ENCODE assay signal across 1 cellular context in the genomic region with DNA sequence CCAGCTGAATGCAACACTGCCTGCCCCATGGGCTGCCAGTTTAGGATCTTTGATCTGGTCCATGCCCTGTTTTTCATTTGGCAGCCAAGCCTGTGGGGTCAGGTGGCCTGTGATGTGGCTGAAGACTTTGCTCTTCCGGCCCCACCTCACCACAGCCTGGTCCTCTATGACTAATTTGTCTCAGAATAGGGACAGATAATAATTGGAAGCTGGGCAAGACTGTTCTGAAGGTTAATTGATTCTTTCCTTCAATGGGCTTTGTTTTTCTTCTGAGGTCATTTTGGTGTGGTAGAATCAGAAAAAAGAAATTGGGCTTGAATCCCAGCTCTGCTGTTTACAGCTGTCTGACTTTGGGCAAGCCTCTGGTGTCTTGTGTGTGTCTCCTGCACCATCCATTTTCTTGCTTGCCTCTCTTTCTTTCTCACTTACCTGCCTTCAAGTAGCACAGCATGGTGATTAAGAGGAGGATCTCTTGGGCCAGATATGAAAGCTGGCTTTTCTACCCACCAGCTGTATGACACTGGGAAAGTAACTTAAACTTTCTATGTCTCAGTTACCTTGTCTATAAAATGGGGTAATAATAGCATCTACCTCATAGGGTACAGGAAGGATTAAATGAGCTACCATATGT.
TF ChIP-seq lines count a peak whose summit lies in the region.

No MANE protein-coding gene starts in this region.

TF ChIP-seq in HepG2, 621 proteins besides CTCF, POLR2A, EP300 and RAD21 (continued from another document and continues in another):
- TF ChIP-seq, protein P1, sequence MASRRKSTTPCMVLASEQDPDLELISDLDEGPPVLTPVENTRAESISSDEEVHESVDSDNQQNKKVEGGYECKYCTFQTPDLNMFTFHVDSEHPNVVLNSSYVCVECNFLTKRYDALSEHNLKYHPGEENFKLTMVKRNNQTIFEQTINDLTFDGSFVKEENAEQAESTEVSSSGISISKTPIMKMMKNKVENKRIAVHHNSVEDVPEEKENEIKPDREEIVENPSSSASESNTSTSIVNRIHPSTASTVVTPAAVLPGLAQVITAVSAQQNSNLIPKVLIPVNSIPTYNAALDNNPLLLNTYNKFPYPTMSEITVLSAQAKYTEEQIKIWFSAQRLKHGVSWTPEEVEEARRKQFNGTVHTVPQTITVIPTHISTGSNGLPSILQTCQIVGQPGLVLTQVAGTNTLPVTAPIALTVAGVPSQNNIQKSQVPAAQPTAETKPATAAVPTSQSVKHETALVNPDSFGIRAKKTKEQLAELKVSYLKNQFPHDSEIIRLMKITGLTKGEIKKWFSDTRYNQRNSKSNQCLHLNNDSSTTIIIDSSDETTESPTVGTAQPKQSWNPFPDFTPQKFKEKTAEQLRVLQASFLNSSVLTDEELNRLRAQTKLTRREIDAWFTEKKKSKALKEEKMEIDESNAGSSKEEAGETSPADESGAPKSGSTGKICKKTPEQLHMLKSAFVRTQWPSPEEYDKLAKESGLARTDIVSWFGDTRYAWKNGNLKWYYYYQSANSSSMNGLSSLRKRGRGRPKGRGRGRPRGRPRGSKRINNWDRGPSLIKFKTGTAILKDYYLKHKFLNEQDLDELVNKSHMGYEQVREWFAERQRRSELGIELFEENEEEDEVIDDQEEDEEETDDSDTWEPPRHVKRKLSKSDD (CRISPR knock-in tag; IDR thresholded peaks at IDR 0.05; ENCODE audit: low read depth) = no peak
- TF ChIP-seq, protein P2, sequence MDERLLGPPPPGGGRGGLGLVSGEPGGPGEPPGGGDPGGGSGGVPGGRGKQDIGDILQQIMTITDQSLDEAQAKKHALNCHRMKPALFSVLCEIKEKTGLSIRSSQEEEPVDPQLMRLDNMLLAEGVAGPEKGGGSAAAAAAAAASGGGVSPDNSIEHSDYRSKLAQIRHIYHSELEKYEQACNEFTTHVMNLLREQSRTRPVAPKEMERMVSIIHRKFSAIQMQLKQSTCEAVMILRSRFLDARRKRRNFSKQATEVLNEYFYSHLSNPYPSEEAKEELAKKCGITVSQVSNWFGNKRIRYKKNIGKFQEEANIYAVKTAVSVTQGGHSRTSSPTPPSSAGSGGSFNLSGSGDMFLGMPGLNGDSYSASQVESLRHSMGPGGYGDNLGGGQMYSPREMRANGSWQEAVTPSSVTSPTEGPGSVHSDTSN (CRISPR knock-in tag; IDR thresholded peaks at IDR 0.05) = no peak
- no peak for TF ChIP-seq SMAD3 (CRISPR knock-in tag; IDR thresholded peaks at IDR 0.05)
- no peak for TF ChIP-seq MAFG (CRISPR knock-in tag; IDR thresholded peaks at IDR 0.05)
- TF ChIP-seq RXRB (CRISPR knock-in tag; IDR thresholded peaks at IDR 0.05; ENCODE audit: borderline replicate concordance) = peak; percentile 2; the same call in 1 of the 2 replicates
- no peak for TF ChIP-seq ZNF326 (CRISPR knock-in tag; IDR thresholded peaks at IDR 0.05; ENCODE audit: borderline replicate concordance)
- TF ChIP-seq CEBPB (IDR thresholded peaks at IDR 0.05; ENCODE audit: borderline replicate concordance, low read depth, low read length) = no peak
- TF ChIP-seq, protein P3, sequence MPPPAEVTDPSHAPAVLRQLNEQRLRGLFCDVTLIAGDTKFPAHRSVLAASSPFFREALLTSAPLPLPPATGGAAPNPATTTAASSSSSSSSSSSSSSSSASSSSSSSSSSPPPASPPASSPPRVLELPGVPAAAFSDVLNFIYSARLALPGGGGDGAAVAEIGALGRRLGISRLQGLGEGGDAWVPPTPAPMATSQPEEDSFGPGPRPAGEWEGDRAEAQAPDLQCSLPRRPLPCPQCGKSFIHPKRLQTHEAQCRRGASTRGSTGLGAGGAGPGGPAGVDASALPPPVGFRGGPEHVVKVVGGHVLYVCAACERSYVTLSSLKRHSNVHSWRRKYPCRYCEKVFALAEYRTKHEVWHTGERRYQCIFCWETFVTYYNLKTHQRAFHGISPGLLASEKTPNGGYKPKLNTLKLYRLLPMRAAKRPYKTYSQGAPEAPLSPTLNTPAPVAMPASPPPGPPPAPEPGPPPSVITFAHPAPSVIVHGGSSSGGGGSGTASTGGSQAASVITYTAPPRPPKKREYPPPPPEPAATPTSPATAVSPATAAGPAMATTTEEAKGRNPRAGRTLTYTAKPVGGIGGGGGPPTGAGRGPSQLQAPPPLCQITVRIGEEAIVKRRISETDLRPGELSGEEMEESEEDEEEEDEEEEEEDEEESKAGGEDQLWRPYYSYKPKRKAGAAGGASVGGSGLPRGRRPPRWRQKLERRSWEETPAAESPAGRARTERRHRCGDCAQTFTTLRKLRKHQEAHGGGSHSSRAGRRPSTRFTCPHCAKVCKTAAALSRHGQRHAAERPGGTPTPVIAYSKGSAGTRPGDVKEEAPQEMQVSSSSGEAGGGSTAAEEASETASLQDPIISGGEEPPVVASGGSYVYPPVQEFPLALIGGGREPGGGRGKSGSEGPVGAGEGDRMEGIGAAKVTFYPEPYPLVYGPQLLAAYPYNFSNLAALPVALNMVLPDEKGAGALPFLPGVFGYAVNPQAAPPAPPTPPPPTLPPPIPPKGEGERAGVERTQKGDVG (CRISPR knock-in tag; IDR thresholded peaks at IDR 0.05; ENCODE audit: borderline replicate concordance) = no peak
- TF ChIP-seq KLF16 (CRISPR knock-in tag; IDR thresholded peaks at IDR 0.05) = no peak
- no peak for TF ChIP-seq ZNF143 (CRISPR knock-in tag; IDR thresholded peaks at IDR 0.05)
- TF ChIP-seq CHD2 (IDR thresholded peaks at IDR 0.05; ENCODE audit: low read depth, low read length) = no peak
- TF ChIP-seq ZNF720 (CRISPR knock-in tag; IDR thresholded peaks at IDR 0.05) = no peak
- peak; percentile 30; the same call in 1 of the 2 replicates for TF ChIP-seq ELF3 (CRISPR knock-in tag; IDR thresholded peaks at IDR 0.05)
- TF ChIP-seq, protein P4, sequence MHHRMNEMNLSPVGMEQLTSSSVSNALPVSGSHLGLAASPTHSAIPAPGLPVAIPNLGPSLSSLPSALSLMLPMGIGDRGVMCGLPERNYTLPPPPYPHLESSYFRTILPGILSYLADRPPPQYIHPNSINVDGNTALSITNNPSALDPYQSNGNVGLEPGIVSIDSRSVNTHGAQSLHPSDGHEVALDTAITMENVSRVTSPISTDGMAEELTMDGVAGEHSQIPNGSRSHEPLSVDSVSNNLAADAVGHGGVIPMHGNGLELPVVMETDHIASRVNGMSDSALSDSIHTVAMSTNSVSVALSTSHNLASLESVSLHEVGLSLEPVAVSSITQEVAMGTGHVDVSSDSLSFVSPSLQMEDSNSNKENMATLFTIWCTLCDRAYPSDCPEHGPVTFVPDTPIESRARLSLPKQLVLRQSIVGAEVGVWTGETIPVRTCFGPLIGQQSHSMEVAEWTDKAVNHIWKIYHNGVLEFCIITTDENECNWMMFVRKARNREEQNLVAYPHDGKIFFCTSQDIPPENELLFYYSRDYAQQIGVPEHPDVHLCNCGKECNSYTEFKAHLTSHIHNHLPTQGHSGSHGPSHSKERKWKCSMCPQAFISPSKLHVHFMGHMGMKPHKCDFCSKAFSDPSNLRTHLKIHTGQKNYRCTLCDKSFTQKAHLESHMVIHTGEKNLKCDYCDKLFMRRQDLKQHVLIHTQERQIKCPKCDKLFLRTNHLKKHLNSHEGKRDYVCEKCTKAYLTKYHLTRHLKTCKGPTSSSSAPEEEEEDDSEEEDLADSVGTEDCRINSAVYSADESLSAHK (CRISPR knock-in tag; IDR thresholded peaks at IDR 0.05; ENCODE audit: borderline replicate concordance) = no peak
- TF ChIP-seq ZNF446 (CRISPR knock-in tag; IDR thresholded peaks at IDR 0.05) = no peak
- TF ChIP-seq, protein P5, sequence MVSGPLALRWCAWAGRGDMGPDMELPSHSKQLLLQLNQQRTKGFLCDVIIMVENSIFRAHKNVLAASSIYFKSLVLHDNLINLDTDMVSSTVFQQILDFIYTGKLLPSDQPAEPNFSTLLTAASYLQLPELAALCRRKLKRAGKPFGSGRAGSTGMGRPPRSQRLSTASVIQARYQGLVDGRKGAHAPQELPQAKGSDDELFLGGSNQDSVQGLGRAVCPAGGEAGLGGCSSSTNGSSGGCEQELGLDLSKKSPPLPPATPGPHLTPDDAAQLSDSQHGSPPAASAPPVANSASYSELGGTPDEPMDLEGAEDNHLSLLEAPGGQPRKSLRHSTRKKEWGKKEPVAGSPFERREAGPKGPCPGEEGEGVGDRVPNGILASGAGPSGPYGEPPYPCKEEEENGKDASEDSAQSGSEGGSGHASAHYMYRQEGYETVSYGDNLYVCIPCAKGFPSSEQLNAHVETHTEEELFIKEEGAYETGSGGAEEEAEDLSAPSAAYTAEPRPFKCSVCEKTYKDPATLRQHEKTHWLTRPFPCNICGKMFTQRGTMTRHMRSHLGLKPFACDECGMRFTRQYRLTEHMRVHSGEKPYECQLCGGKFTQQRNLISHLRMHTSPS (CRISPR knock-in tag; IDR thresholded peaks at IDR 0.05; ENCODE audit: low read depth) = peak; percentile 83
- TF ChIP-seq, protein P6, sequence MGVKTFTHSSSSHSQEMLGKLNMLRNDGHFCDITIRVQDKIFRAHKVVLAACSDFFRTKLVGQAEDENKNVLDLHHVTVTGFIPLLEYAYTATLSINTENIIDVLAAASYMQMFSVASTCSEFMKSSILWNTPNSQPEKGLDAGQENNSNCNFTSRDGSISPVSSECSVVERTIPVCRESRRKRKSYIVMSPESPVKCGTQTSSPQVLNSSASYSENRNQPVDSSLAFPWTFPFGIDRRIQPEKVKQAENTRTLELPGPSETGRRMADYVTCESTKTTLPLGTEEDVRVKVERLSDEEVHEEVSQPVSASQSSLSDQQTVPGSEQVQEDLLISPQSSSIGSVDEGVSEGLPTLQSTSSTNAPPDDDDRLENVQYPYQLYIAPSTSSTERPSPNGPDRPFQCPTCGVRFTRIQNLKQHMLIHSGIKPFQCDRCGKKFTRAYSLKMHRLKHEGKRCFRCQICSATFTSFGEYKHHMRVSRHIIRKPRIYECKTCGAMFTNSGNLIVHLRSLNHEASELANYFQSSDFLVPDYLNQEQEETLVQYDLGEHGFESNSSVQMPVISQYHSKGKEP (CRISPR knock-in tag; IDR thresholded peaks at IDR 0.05) = no peak
- no peak for TF ChIP-seq ZNF335 (CRISPR knock-in tag; IDR thresholded peaks at IDR 0.05)
- no peak for TF ChIP-seq ZFP41 (CRISPR knock-in tag; IDR thresholded peaks at IDR 0.05; ENCODE audit: borderline replicate concordance)
- no peak for TF ChIP-seq ZNF468 (CRISPR knock-in tag; IDR thresholded peaks at IDR 0.05)
- peak; percentile 64 for TF ChIP-seq NR2F6 (IDR thresholded peaks at IDR 0.05)
- TF ChIP-seq NR2F6 (CRISPR knock-in tag; IDR thresholded peaks at IDR 0.05) = peak; percentile 65
- TF ChIP-seq THYN1 (CRISPR knock-in tag; IDR thresholded peaks at IDR 0.05; ENCODE audit: borderline replicate concordance, low read depth) = no peak
- TF ChIP-seq ZNF788 (CRISPR knock-in tag; IDR thresholded peaks at IDR 0.05; ENCODE audit: borderline replicate concordance) = no peak
- TF ChIP-seq ZC3H4 (CRISPR knock-in tag; IDR thresholded peaks at IDR 0.05; ENCODE audit: borderline replicate concordance) = no peak
- TF ChIP-seq SYNCRIP (IDR thresholded peaks at IDR 0.05; ENCODE audit: insufficient read depth, low read depth, low read length) = no peak
- TF ChIP-seq ZNF432 (CRISPR knock-in tag; IDR thresholded peaks at IDR 0.05; ENCODE audit: borderline replicate concordance) = no peak
- TF ChIP-seq SNAPC2 (CRISPR knock-in tag; IDR thresholded peaks at IDR 0.05) = no peak
- peak; percentile 64; the same call in 1 of the 2 replicates for TF ChIP-seq HOXA3 (CRISPR knock-in tag; IDR thresholded peaks at IDR 0.05)
- no peak for TF ChIP-seq CHCHD3 (CRISPR knock-in tag; IDR thresholded peaks at IDR 0.05)
- TF ChIP-seq, protein P7, sequence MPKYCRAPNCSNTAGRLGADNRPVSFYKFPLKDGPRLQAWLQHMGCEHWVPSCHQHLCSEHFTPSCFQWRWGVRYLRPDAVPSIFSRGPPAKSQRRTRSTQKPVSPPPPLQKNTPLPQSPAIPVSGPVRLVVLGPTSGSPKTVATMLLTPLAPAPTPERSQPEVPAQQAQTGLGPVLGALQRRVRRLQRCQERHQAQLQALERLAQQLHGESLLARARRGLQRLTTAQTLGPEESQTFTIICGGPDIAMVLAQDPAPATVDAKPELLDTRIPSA (CRISPR knock-in tag; IDR thresholded peaks at IDR 0.05; ENCODE audit: borderline replicate concordance) = no peak
- no peak for TF ChIP-seq ZBTB38 (CRISPR knock-in tag; IDR thresholded peaks at IDR 0.05)
- TF ChIP-seq ZSCAN30 (CRISPR knock-in tag; IDR thresholded peaks at IDR 0.05) = no peak
- TF ChIP-seq NR2C2 (CRISPR knock-in tag; IDR thresholded peaks at IDR 0.05; ENCODE audit: borderline replicate concordance) = no peak
- TF ChIP-seq, protein P8, sequence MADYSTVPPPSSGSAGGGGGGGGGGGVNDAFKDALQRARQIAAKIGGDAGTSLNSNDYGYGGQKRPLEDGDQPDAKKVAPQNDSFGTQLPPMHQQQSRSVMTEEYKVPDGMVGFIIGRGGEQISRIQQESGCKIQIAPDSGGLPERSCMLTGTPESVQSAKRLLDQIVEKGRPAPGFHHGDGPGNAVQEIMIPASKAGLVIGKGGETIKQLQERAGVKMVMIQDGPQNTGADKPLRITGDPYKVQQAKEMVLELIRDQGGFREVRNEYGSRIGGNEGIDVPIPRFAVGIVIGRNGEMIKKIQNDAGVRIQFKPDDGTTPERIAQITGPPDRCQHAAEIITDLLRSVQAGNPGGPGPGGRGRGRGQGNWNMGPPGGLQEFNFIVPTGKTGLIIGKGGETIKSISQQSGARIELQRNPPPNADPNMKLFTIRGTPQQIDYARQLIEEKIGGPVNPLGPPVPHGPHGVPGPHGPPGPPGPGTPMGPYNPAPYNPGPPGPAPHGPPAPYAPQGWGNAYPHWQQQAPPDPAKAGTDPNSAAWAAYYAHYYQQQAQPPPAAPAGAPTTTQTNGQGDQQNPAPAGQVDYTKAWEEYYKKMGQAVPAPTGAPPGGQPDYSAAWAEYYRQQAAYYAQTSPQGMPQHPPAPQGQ (CRISPR knock-in tag; IDR thresholded peaks at IDR 0.05; ENCODE audit: borderline replicate concordance) = no peak
- TF ChIP-seq, protein P9, sequence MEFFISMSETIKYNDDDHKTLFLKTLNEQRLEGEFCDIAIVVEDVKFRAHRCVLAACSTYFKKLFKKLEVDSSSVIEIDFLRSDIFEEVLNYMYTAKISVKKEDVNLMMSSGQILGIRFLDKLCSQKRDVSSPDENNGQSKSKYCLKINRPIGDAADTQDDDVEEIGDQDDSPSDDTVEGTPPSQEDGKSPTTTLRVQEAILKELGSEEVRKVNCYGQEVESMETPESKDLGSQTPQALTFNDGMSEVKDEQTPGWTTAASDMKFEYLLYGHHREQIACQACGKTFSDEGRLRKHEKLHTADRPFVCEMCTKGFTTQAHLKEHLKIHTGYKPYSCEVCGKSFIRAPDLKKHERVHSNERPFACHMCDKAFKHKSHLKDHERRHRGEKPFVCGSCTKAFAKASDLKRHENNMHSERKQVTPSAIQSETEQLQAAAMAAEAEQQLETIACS (CRISPR knock-in tag; IDR thresholded peaks at IDR 0.05) = no peak
- no peak for TF ChIP-seq JDP2 (CRISPR knock-in tag; IDR thresholded peaks at IDR 0.05; ENCODE audit: borderline replicate concordance)
- TF ChIP-seq ATF7-NPFF (CRISPR knock-in tag; IDR thresholded peaks at IDR 0.05; ENCODE audit: low read depth) = no peak
- no peak for TF ChIP-seq DNMT3B (CRISPR knock-in tag; conservative IDR thresholded peaks at IDR 0.05)
- peak; percentile 10; the same call in 1 of the 2 replicates for TF ChIP-seq SIX1 (CRISPR knock-in tag; IDR thresholded peaks at IDR 0.05; ENCODE audit: borderline replicate concordance)
- TF ChIP-seq, protein P10, sequence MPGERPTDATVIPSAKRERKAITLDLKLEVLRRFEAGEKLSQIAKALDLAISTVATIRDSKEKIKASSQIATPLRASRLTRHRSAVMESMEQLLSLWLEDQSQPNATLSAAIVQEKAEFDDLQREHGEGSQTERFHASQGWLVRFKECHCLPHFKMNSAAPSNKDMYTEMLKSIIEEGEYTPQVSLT (CRISPR knock-in tag; IDR thresholded peaks at IDR 0.05; ENCODE audit: borderline replicate concordance, low read depth) = peak; percentile 30; the same call in 1 of the 2 replicates
- TF ChIP-seq ZSCAN12 (CRISPR knock-in tag; IDR thresholded peaks at IDR 0.05) = no peak
- TF ChIP-seq, protein P11, sequence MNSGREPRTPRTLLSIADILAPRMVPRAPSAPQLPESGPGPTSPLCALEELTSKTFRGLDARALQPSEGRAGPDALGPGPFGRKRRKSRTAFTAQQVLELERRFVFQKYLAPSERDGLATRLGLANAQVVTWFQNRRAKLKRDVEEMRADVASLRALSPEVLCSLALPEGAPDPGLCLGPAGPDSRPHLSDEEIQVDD (CRISPR knock-in tag; IDR thresholded peaks at IDR 0.05; ENCODE audit: borderline replicate concordance) = no peak
- TF ChIP-seq ZNF891 (CRISPR knock-in tag; IDR thresholded peaks at IDR 0.05) = no peak
